In genomic region chr1:19679691-19680090, GRCh38 we compare ENCODE assay signal across 25 cellular contexts. TPM values are rescaled to one million over a fixed set of nuclear protein-coding genes. Genes with fewer than 3 reads are reported as not detected.
DNase-seq lines count a peak whose midpoint lies in the region; ATAC-seq, FAIRE-seq and TF ChIP-seq lines count a peak whose summit lies in the region.
"Had no signal": no experiment of that assay in that cellular context is flagged by ENCODE, and none has a peak within 500 bp of the region (broad histone marks: within the 10 kb centered on the region; RNA-seq: fewer than 3 reads in every experiment).

No MANE protein-coding gene starts in this region.

- DNase-seq in DMS53 (lab: John Stamatoyannopoulos, UW) (peak; percentile 16), DMS53 treated with DMSO at 0.1 percent for 48 hours (lab: John Stamatoyannopoulos, UW; ENCODE audit: unreplicated experiment) (no peak), bronchial epithelial cell (ENCODE audit: low read depth) (peak; percentile 12), left lobe of liver (ENCODE audit: low spot score) (no peak), urothelium cell line (ENCODE audit: low spot score) (no peak), NCI-H2196 treated with DMSO at 0.1 percent for 48 hours (lab: John Stamatoyannopoulos, UW; ENCODE audit: unreplicated experiment) (no peak), RPMI8226 (no peak)
- no peak for DNase-seq in stimulated activated naive CD4-positive, alpha-beta T cell (lab: John Stamatoyannopoulos, UW)
- DNase-seq: ACHN; AML-193; BE2C; CD4-positive, alpha-beta T cell; CD8-positive, alpha-beta memory T cell; DMS 273 treated with DMSO at 0.1 percent for 48 hours; EL; GDM1; GM23248; H9 had no signal

- no peak for TF ChIP-seq CTCF in bronchial epithelial cell (IDR thresholded peaks at IDR 0.05; ENCODE audit: insufficient read depth, low read length, severe bottlenecking)

- no peaks in the 10 kb centered on the region for H3K36me3 ChIP-seq in bronchial epithelial cell (ENCODE audit: control insufficient read depth, insufficient read depth, low read length)
- H3K36me3 ChIP-seq: BE2C had no signal

- ATAC-seq in left lobe of liver: peak; percentile 8
- ATAC-seq: GM12878, HCT116 had no signal

- no peaks in the 10 kb centered on the region for H3K27me3 ChIP-seq in bronchial epithelial cell (ENCODE audit: control insufficient read depth, insufficient read depth, low read length)
- H3K27me3 ChIP-seq: BE2C; BLaER1 treated with 17β-estradiol and CSF1 and Interleukin-3, amounts not matched to agents 10 nM and 100 nM had no signal

- no peak overlapping the region for H3K4me3 ChIP-seq in bronchial epithelial cell (ENCODE audit: low read depth, low read length)
- H3K4me3 ChIP-seq: BLaER1 treated with 17β-estradiol and CSF1 and Interleukin-3, amounts not matched to agents 10 nM and 100 nM; GM12878; GM23248 had no signal

- FAIRE-seq in bronchial epithelial cell (lab: Jason Lieb, UNC) (no peak), urothelium cell line (lab: Jason Lieb, UNC) (peak; percentile 9)
- FAIRE-seq: A204.1, D721Med, GM12878, GM18507 had no signal

RNA-seq across cellular contexts. Expression of gene HTR6, which starts 15.0 kb away (rescaled TPM):
- total RNA-seq in bronchial epithelial cell (not detected in 2 replicates), left lobe of liver (not detected)
- total RNA-seq: CD8-positive, alpha-beta memory T cell; GM23248; H4 had no signal

RNA-seq across cellular contexts. Expression of gene NBL1, which starts 35.6 kb away (rescaled TPM):
- 55.3 and 108 TPM in 2 replicates for total RNA-seq in bronchial epithelial cell
- 2.5 TPM for total RNA-seq in left lobe of liver

Comparison
In these comparisons a context has a peak if more than half of its experiments do, and no peak if none do; other contexts are left out.
1. DNase-seq: peak in DMS53 (single experiment) and bronchial epithelial cell (single experiment); none in DMS53 treated with DMSO at 0.1 percent for 48 hours (single experiment), left lobe of liver (single experiment), urothelium cell line (single experiment), NCI-H2196 treated with DMSO at 0.1 percent for 48 hours (single experiment), RPMI8226 (single experiment) and stimulated activated naive CD4-positive, alpha-beta T cell (0 of 6).
2. RNA of gene NBL1, which starts 35.6 kb away (total RNA-seq): 55.3 to 108 TPM in bronchial epithelial cell; 2.5 TPM in left lobe of liver (single experiment); every median in the first group is over 10 times any median in the second.